In the genomic region with DNA sequence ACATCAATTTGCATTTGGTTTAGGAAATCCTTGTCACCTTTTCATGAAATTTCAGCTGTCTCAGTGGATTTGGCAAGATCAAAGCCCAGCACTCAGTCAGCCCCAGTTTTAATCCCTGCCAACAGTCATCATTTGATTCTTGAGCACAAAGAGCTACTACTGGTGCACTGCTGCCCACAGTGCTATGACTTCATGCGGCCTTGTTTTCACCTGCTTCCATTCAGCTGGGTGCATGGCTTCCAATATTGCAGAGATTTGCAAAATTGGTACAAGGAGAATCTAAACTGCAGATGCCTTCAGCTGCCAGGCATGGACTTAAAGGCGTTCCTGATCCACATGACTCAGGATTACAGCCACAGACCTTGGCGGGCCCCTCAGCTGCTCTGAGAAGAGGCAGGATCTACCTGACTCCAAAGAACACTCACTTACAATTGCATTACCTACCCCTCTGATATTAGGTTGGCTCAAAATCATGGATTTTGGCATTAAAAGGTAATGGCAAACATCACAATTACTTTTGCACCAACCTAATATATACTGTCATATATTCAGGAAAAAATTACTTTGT, we compare ENCODE assay signal across 20 cellular contexts.
"Had no signal": no experiment of that assay in that cellular context is flagged by ENCODE, and none has a peak within 500 bp of the region (broad histone marks: within the 10 kb centered on the region; RNA-seq: fewer than 3 reads in every experiment).

No MANE protein-coding gene starts in this region.

- H3K4me1 Mint-ChIP-seq: naive thymus-derived CD4-positive, alpha-beta T cell; stimulated activated naive B cell treated with anti-CD40 and anti-IgM and Interleukin-4, amounts not matched to agents 10 μg/mL and 1 μg/mL and 100 μg/mL, for 72 hours had no signal

- H3K4me2 ChIP-seq: smooth muscle cell had no signal

- H3K27ac Mint-ChIP-seq: activated naive CD8-positive, alpha-beta T cell; activated T-helper 1 cell treated with anti-CD3 and anti-CD28 coated beads, Interleukin-12 subunit alpha, Interleukin-12 subunit beta, Interleukin-2, Interleukin-4 antibody, amounts not matched to agents 30 ng/mL and 10 ng/mL and 1 ng/mL, durations not matched to agents 14 hours and 24 hours and 36 hours; naive thymus-derived CD4-positive, alpha-beta T cell; stimulated activated naive B cell treated with anti-CD40 and anti-IgM and Interleukin-4, amounts not matched to agents 10 μg/mL and 1 μg/mL and 100 μg/mL, for 72 hours had no signal

- DNase-seq: activated CD4-positive, alpha-beta T cell treated with anti-CD3 and anti-CD28 coated beads for 1 hour; activated CD4-positive, alpha-beta T cell treated with anti-CD3 and anti-CD28 coated beads, Interleukin-2, amount 50 U/mL, for 48 hours; activated gamma-delta T cell treated with Interleukin-2 at 50 U/mL for 16 hours; amniotic stem cell; central memory CD4-positive, alpha-beta T cell; colonic mucosa; erythroblast; gastrocnemius medialis; heart left ventricle; left ventricle myocardium superior; mesenchymal stem cell; naive thymus-derived CD4-positive, alpha-beta T cell; ovary; stimulated activated CD4-positive, alpha-beta T cell treated with anti-CD3 and anti-CD28 coated beads, Interleukin-4, amount 100 ng/mL, for 24 hours; stimulated activated naive B cell treated with anti-CD40 and anti-IgM and Interleukin-4, amounts not matched to agents 10 μg/mL and 1 μg/mL and 100 μg/mL, for 72 hours; T1000 had no signal

- H3K9me3 ChIP-seq: colonic mucosa, gastrocnemius medialis, ovary had no signal

- H3K27me3 ChIP-seq: colonic mucosa, gastrocnemius medialis, heart left ventricle, ovary had no signal

- H3K36me3 Mint-ChIP-seq: activated naive CD8-positive, alpha-beta T cell; naive thymus-derived CD4-positive, alpha-beta T cell; stimulated activated naive B cell treated with anti-CD40 and anti-IgM and Interleukin-4, amounts not matched to agents 10 μg/mL and 1 μg/mL and 100 μg/mL, for 72 hours had no signal

- H3K27me3 Mint-ChIP-seq: activated naive CD8-positive, alpha-beta T cell; naive thymus-derived CD4-positive, alpha-beta T cell; stimulated activated naive B cell treated with anti-CD40 and anti-IgM and Interleukin-4, amounts not matched to agents 10 μg/mL and 1 μg/mL and 100 μg/mL, for 72 hours had no signal

- H3K36me3 ChIP-seq: colonic mucosa, gastrocnemius medialis, heart left ventricle, ovary had no signal

- H3K27ac ChIP-seq: colonic mucosa, gastrocnemius medialis, heart left ventricle, ovary had no signal

- H3K4me3 ChIP-seq: colonic mucosa, gastrocnemius medialis, heart left ventricle, ovary, smooth muscle cell had no signal

- H3K4me3 Mint-ChIP-seq: activated naive CD8-positive, alpha-beta T cell; activated T-helper 1 cell treated with anti-CD3 and anti-CD28 coated beads, Interleukin-12 subunit alpha, Interleukin-12 subunit beta, Interleukin-2, Interleukin-4 antibody, amounts not matched to agents 30 ng/mL and 10 ng/mL and 1 ng/mL, durations not matched to agents 14 hours and 24 hours and 36 hours; naive thymus-derived CD4-positive, alpha-beta T cell; stimulated activated naive B cell treated with anti-CD40 and anti-IgM and Interleukin-4, amounts not matched to agents 10 μg/mL and 1 μg/mL and 100 μg/mL, for 72 hours had no signal

- ATAC-seq: gastrocnemius medialis; heart left ventricle; left ventricle myocardium superior; naive thymus-derived CD4-positive, alpha-beta T cell; sciatic nerve; stimulated activated naive B cell treated with anti-CD40 and anti-IgM and Interleukin-4, amounts not matched to agents 10 μg/mL and 1 μg/mL and 100 μg/mL, for 72 hours had no signal

- H3K4me1 ChIP-seq: colonic mucosa, gastrocnemius medialis, heart left ventricle had no signal
